Comparison of ENCODE assay signal across 8 cellular contexts in the genomic region with DNA sequence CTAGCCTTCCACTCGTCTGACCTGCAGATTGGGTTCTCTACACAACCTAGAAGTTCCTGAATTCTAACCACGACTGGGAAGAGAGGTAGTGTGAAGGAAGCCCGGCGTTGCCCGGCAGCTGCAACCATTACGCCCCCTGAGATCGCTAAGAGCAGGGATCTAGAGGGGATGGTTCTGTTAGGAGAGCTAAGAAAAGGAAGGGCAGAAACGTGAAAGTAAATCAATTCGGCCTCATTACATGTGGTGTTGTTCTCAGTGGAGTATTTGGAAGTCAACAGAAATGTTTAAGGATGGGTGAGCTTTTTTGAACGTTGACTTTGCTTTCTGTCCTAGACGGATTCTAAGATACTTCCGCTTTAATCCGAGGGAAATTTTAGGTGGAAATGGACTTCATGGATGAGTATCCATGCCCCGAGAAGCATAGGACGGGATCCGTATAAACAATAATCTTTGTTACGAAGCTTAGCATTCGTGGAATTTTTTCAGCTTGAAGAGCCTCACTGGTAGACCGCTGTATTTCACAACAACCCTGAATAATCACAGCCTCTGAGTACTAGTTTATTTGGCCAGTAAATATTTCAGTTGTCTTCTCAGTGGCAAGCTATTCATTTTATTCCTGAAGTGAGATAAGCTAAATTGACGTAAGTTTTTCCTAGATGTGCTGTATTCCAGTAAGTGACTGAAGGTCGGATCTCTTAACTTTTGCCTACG. TPM values are rescaled to one million over a fixed set of nuclear protein-coding genes. Genes with fewer than 3 reads are reported as not detected.
DNase-seq lines count a peak whose midpoint lies in the region; ATAC-seq and TF ChIP-seq lines count a peak whose summit lies in the region.

No MANE protein-coding gene starts in this region.

- peak overlapping the region; percentile 83 for H3K27ac ChIP-seq in vagina

- H3K36me3 Mint-ChIP-seq in activated naive CD4-positive, alpha-beta T cell treated with anti-CD3 and anti-CD28 coated beads for 36 hours (ENCODE audit: low read depth) = peaks cover 17% of the 10 kb centered on the region
- H3K36me3 Mint-ChIP-seq in memory B cell = peaks cover 5% of the 10 kb centered on the region

- H3K27me3 ChIP-seq in NT2/D1 (ENCODE audit: insufficient read depth, insufficient read length) (no peaks in the 10 kb centered on the region), vagina (no peaks in the 10 kb centered on the region)

- POLR2A ChIA-PET in GM10248 (lab: Yijun Ruan, JAX) = interaction anchor here (0.5 to 0.7 kb wide), 3 partner anchors 8 to 51 kb away, joined by 3 to 5 read pairs (median 3); no protein-coding TSS in a partner anchor

- CTCF ChIA-PET in activated naive CD4-positive, alpha-beta T cell treated with anti-CD3 and anti-CD28 coated beads for 36 hours (lab: Charles Lee) = interaction anchor here (0.5 to 1.9 kb wide), 4 partner anchors 10 to 214 kb away, joined by 3 to 4 read pairs (median 4); no protein-coding TSS in a partner anchor
- CTCF ChIA-PET in GM10248 (lab: Yijun Ruan, JAX) = interaction anchor here (0.8 to 1.6 kb wide), 3 partner anchors 25 to 86 kb away, joined by 3 to 6 read pairs (median 3); no protein-coding TSS in a partner anchor

- H3K36me3 ChIP-seq in NT2/D1 (ENCODE audit: insufficient read depth, insufficient read length, low read length) = peaks cover 37% of the 10 kb centered on the region
- peaks cover 0 to 4% of the 10 kb centered on the region in 2 donors for H3K36me3 ChIP-seq in vagina

- intact Hi-C loops in activated naive CD4-positive, alpha-beta T cell treated with anti-CD3 and anti-CD28 coated beads for 36 hours (cut with micrococcal nuclease) = loop anchor here (1.0 to 10.0 kb wide), 8 partner anchors 34 to 613 kb away; partner anchors contain the start of genes ARCN1, IL10RA, KMT2A and RPS25
- intact Hi-C loops in vagina (cut with DNase I) = loop anchor here (5.0 kb wide), 1 partner anchor 85 kb away; no protein-coding TSS in a partner anchor

- no peak for TF ChIP-seq CTCF in vagina (IDR thresholded peaks at IDR 0.05)
- TF ChIP-seq CTCF in GM10248 (IDR thresholded peaks at IDR 0.05; ENCODE audit: control extremely low read depth, extremely low read depth, low read depth, missing control alignments) = no peak

- no peak for DNase-seq in activated naive CD4-positive, alpha-beta T cell treated with anti-CD3 and anti-CD28 coated beads for 36 hours
- no peak for DNase-seq in activated naive CD4-positive, alpha-beta T cell treated with Interleukin-2 at 50 U/mL for 16 hours
- DNase-seq in NT2/D1 (ENCODE audit: low read depth, low spot score) = no peak
- DNase-seq in dedifferentiated amniotic fluid mesenchymal stem cell (ENCODE audit: extremely low spot score) = peak; percentile 69
- no peak for DNase-seq in memory B cell (ENCODE audit: low spot score in 2 of 2)
- DNase-seq in vagina (ENCODE audit: extremely low spot score in 2 of 2) = no peak
- no peak for DNase-seq in GM10248 (ENCODE audit: extremely low spot score)

- no peaks in the 10 kb centered on the region for H3K9me3 Mint-ChIP-seq in activated naive CD4-positive, alpha-beta T cell treated with anti-CD3 and anti-CD28 coated beads for 36 hours
- H3K9me3 Mint-ChIP-seq in memory B cell = no peaks in the 10 kb centered on the region

- H3K9ac ChIP-seq in NT2/D1 (ENCODE audit: insufficient read length, low read depth) = peak overlapping the region; percentile 94

- H3K9me3 ChIP-seq in NT2/D1 (ENCODE audit: insufficient read depth, low read length) (no peaks in the 10 kb centered on the region), vagina (no peaks in the 10 kb centered on the region)

- no peaks in the 10 kb centered on the region for H3K4me1 ChIP-seq in NT2/D1 (ENCODE audit: insufficient read depth, insufficient read length)
- peaks cover 50% of the 10 kb centered on the region for H3K4me1 ChIP-seq in vagina

- peaks cover 55% of the 10 kb centered on the region for H3K4me1 Mint-ChIP-seq in activated naive CD4-positive, alpha-beta T cell treated with anti-CD3 and anti-CD28 coated beads for 36 hours (ENCODE audit: low read depth)
- H3K4me1 Mint-ChIP-seq in memory B cell = peaks cover 34% of the 10 kb centered on the region

- H3K4me3 ChIP-seq in NT2/D1 (ENCODE audit: insufficient read length, low read depth) (peak overlapping the region; percentile 71), vagina (peak overlapping the region; percentile 67 to 100)

- H3K27ac Mint-ChIP-seq in activated naive CD4-positive, alpha-beta T cell treated with anti-CD3 and anti-CD28 coated beads for 36 hours = peak overlapping the region; percentile 98
- H3K27ac Mint-ChIP-seq in memory B cell = peak overlapping the region; percentile 99

- no peak for TF ChIP-seq POLR2A in vagina (IDR thresholded peaks at IDR 0.05)

- no peaks in the 10 kb centered on the region for H3K27me3 Mint-ChIP-seq in activated naive CD4-positive, alpha-beta T cell treated with anti-CD3 and anti-CD28 coated beads for 36 hours (ENCODE audit: low read depth)
- no peaks in the 10 kb centered on the region for H3K27me3 Mint-ChIP-seq in memory B cell

- H3K4me3 Mint-ChIP-seq in activated naive CD4-positive, alpha-beta T cell treated with anti-CD3 and anti-CD28 coated beads for 36 hours = peak overlapping the region; percentile 95
- H3K4me3 Mint-ChIP-seq in memory B cell = peak overlapping the region; percentile 91

- ATAC-seq in memory B cell (ENCODE audit: low read depth) (no peak), HG02870 (IDR thresholded peaks at IDR 0.05; ENCODE audit: unreplicated experiment) (no peak)

RNA-seq across cellular contexts. Expression of gene ATP5MG, which starts 0.6 kb away (rescaled TPM):
- total RNA-seq in activated naive CD4-positive, alpha-beta T cell treated with anti-CD3 and anti-CD28 coated beads for 36 hours = 100 to 1,000 TPM; 279 to 284 TPM
- total RNA-seq in vagina = 169 TPM

RNA-seq across cellular contexts. Expression of gene KMT2A, which starts 34.3 kb away (rescaled TPM):
- 10 to 100 TPM; 68.4 to 68.5 TPM for total RNA-seq in activated naive CD4-positive, alpha-beta T cell treated with anti-CD3 and anti-CD28 coated beads for 36 hours
- 72.7 TPM for total RNA-seq in vagina

RNA-seq across cellular contexts. Expression of gene UBE4A, which starts 42.6 kb away (rescaled TPM):
- 10 to 100 TPM; 35.3 to 35.7 TPM for total RNA-seq in activated naive CD4-positive, alpha-beta T cell treated with anti-CD3 and anti-CD28 coated beads for 36 hours
- total RNA-seq in vagina = 31.9 TPM

RNA-seq across cellular contexts. Expression of gene CD3G, which starts 57.9 kb away (rescaled TPM):
- 100 to 1,000 TPM; 103 to 106 TPM for total RNA-seq in activated naive CD4-positive, alpha-beta T cell treated with anti-CD3 and anti-CD28 coated beads for 36 hours
- 2.2 TPM for total RNA-seq in vagina

RNA-seq across cellular contexts. Expression of gene CD3D, which starts 59.5 kb away (rescaled TPM):
- 100 to 1,000 TPM; 259 to 285 TPM for total RNA-seq in activated naive CD4-positive, alpha-beta T cell treated with anti-CD3 and anti-CD28 coated beads for 36 hours
- total RNA-seq in vagina = 13.8 TPM
